ENCODE assay signal across 1 cellular context in the genomic region with DNA sequence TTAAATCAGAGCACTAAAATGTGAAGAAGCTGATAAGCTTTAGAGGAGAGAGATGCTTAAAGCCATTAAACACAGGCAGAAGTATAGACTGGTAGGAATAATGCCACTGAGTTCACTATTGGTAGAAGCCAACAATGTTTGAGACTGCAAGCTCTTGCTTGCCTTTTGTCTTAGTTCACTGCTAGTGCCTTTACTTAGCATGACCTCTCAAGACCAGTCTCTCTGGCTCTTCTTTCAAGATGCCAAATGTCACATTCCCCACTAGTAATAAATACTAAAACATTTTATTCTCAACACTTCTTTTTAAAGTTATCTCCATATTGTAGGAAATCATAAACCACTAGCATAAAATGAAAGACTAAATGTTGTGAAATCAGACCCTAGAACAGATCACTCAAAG.
TF ChIP-seq lines count a peak whose summit lies in the region.

No MANE protein-coding gene starts in this region.

TF ChIP-seq in SK-N-SH treated with all-trans-retinoic acid at 6 μM for 48 hours, 23 proteins besides CTCF, POLR2A, EP300 and RAD21 (continued from another document):
- TF ChIP-seq, protein P1, sequence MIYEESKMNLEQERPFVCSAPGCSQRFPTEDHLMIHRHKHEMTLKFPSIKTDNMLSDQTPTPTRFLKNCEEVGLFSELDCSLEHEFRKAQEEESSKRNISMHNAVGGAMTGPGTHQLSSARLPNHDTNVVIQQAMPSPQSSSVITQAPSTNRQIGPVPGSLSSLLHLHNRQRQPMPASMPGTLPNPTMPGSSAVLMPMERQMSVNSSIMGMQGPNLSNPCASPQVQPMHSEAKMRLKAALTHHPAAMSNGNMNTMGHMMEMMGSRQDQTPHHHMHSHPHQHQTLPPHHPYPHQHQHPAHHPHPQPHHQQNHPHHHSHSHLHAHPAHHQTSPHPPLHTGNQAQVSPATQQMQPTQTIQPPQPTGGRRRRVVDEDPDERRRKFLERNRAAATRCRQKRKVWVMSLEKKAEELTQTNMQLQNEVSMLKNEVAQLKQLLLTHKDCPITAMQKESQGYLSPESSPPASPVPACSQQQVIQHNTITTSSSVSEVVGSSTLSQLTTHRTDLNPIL (CRISPR knock-in tag; IDR thresholded peaks at IDR 0.05; ENCODE audit: low read depth), result no peak
- TF ChIP-seq BACH2 (CRISPR knock-in tag; IDR thresholded peaks at IDR 0.05; ENCODE audit: borderline replicate concordance) (no peak), ZNF565 (CRISPR knock-in tag; conservative IDR thresholded peaks at IDR 0.05; ENCODE audit: low read depth) (no peak), ZC3H10 (CRISPR knock-in tag; IDR thresholded peaks at IDR 0.05) (no peak)
TF ChIP-seq in SK-N-SH treated with all-trans-retinoic acid at 6 μM for 48 hours: peak in this region for 0.
